In genomic region chr4:32858971-32859370, GRCh38 we compare ENCODE assay signal across 17 cellular contexts.
DNase-seq lines count a peak whose midpoint lies in the region; ATAC-seq, FAIRE-seq and TF ChIP-seq lines count a peak whose summit lies in the region.
"Had no signal": no experiment of that assay in that cellular context is flagged by ENCODE, and none has a peak within 500 bp of the region (broad histone marks: within the 10 kb centered on the region; RNA-seq: fewer than 3 reads in every experiment).

No MANE protein-coding gene starts in this region.

- H3K27me3 ChIP-seq in IMR-90 (ENCODE audit: control insufficient read depth, insufficient read depth, low read length) = no peaks in the 10 kb centered on the region
- H3K27me3 ChIP-seq in astrocyte (ENCODE audit: insufficient read depth, low read length) = no peaks in the 10 kb centered on the region
- H3K27me3 ChIP-seq in kidney epithelial cell (ENCODE audit: control insufficient read depth, insufficient read depth, low read length) = no peaks in the 10 kb centered on the region
- H3K27me3 ChIP-seq in SK-N-SH (ENCODE audit: insufficient read depth) = no peaks in the 10 kb centered on the region
- H3K27me3 ChIP-seq in thyroid gland = no peaks in the 10 kb centered on the region
- H3K27me3 ChIP-seq: ascending aorta, MG63, upper lobe of right lung had no signal

- H3K27me3 Mint-ChIP-seq in astrocyte (ENCODE audit: low read depth, unreplicated experiment) = no peaks in the 10 kb centered on the region
- H3K27me3 Mint-ChIP-seq in activated CD8-positive, alpha-beta memory T cell treated with anti-CD3 and anti-CD28 coated beads, Interleukin-2, amount 10 ng/mL, durations not matched to agents 7 days and 5 days = no peaks in the 10 kb centered on the region
- H3K27me3 Mint-ChIP-seq: naive thymus-derived CD4-positive, alpha-beta T cell had no signal

- H3K4me2 ChIP-seq in IMR-90 (ENCODE audit: low read depth, low read length) (no peak overlapping the region), astrocyte (ENCODE audit: low read length) (peak overlapping the region; percentile 42), SK-N-SH (no peak overlapping the region)

- FAIRE-seq in astrocyte (lab: Jason Lieb, UNC) = no peak
- FAIRE-seq: keratinocyte, TTC549 had no signal

- no peak for TF ChIP-seq EP300 in SK-N-SH (IDR thresholded peaks at IDR 0.05; ENCODE audit: borderline replicate concordance in 1 of 2, low read depth in 1 of 2, low read length in 1 of 2)

- POLR2A ChIA-PET in IMR-90 (lab: Charles Lee; ENCODE audit: unreplicated experiment) = no interaction called here
- POLR2A ChIA-PET in SK-N-SH (lab: Yijun Ruan, JAX) = no interaction called here

- no peak overlapping the region for H3K4ac ChIP-seq in IMR-90 (ENCODE audit: low read depth, low read length)

- no peak overlapping the region for H4K91ac ChIP-seq in IMR-90 (ENCODE audit: insufficient read depth, low read depth, low read length)

- H3K79me2 ChIP-seq in astrocyte (ENCODE audit: insufficient read depth, low read length) (no peaks in the 10 kb centered on the region), SK-N-SH (ENCODE audit: insufficient read depth) (no peaks in the 10 kb centered on the region)

- H4K20me1 ChIP-seq in IMR-90 (ENCODE audit: insufficient read depth, low read length) (no peaks in the 10 kb centered on the region), astrocyte (ENCODE audit: insufficient read depth, low read length) (no peaks in the 10 kb centered on the region), SK-N-SH (ENCODE audit: insufficient read depth) (no peaks in the 10 kb centered on the region)

- no peak overlapping the region for H3K9ac ChIP-seq in IMR-90 (ENCODE audit: low read depth, low read length)
- peak overlapping the region; percentile 31 for H3K9ac ChIP-seq in astrocyte (ENCODE audit: low read length)
- no peak overlapping the region for H3K9ac ChIP-seq in SK-N-SH

- TF ChIP-seq POLR2A in IMR-90 (IDR thresholded peaks at IDR 0.05; ENCODE audit: low read depth, low read length) (no peak), thyroid gland (IDR thresholded peaks at IDR 0.05) (no peak)

- no peak for ATAC-seq in IMR-90 (ENCODE audit: low read depth)
- no peak for ATAC-seq in activated CD8-positive, alpha-beta memory T cell treated with anti-CD3 and anti-CD28 coated beads, Interleukin-2, amount 10 ng/mL, durations not matched to agents 7 days and 5 days
- ATAC-seq: naive thymus-derived CD4-positive, alpha-beta T cell; upper lobe of right lung had no signal

- no peaks in the 10 kb centered on the region for H3K36me3 ChIP-seq in IMR-90 (ENCODE audit: control insufficient read depth, insufficient read depth, low read length)
- no peaks in the 10 kb centered on the region for H3K36me3 ChIP-seq in astrocyte (ENCODE audit: insufficient read depth, low read length)
- H3K36me3 ChIP-seq in kidney epithelial cell (ENCODE audit: control insufficient read depth, insufficient read depth, low read length) = no peaks in the 10 kb centered on the region
- H3K36me3 ChIP-seq in SK-N-SH (replicated peaks in 1 of 2; ENCODE audit: control insufficient read depth in 1 of 2, insufficient read depth in 2 of 2, low read length in 1 of 2) = no peaks in the 10 kb centered on the region
- no peaks in the 10 kb centered on the region for H3K36me3 ChIP-seq in thyroid gland
- H3K36me3 ChIP-seq: ascending aorta, HAP-1, MG63, upper lobe of right lung had no signal

- H3K36me3 Mint-ChIP-seq in astrocyte (ENCODE audit: low read depth, unreplicated experiment) = no peaks in the 10 kb centered on the region
- no peaks in the 10 kb centered on the region for H3K36me3 Mint-ChIP-seq in activated CD8-positive, alpha-beta memory T cell treated with anti-CD3 and anti-CD28 coated beads, Interleukin-2, amount 10 ng/mL, durations not matched to agents 7 days and 5 days
- H3K36me3 Mint-ChIP-seq: naive thymus-derived CD4-positive, alpha-beta T cell had no signal

- in situ Hi-C loops in IMR-90 (cut with MboI; ENCODE audit: low sequenced_read_pairs) = no loop called here

- no peaks in the 10 kb centered on the region for H3K79me1 ChIP-seq in IMR-90 (ENCODE audit: low read depth in 1 of 2, low read length in 2 of 2)

- no peaks in the 10 kb centered on the region for H3K9me3 Mint-ChIP-seq in astrocyte (ENCODE audit: unreplicated experiment)
- no peaks in the 10 kb centered on the region for H3K9me3 Mint-ChIP-seq in activated CD8-positive, alpha-beta memory T cell treated with anti-CD3 and anti-CD28 coated beads, Interleukin-2, amount 10 ng/mL, durations not matched to agents 7 days and 5 days (ENCODE audit: low read depth)

- H2BK120ac ChIP-seq in IMR-90 (ENCODE audit: low read depth, low read length) = no peak overlapping the region

- WGBS in IMR-90 (ENCODE audit: extremely low coverage in 2 of 2, insufficient read length in 1 of 2), 2 experiments = no CpG with 5 or more reads among the region's 2 CpGs
- WGBS in SK-N-SH (ENCODE audit: low lambda C conversion rate) = 5% methylated on average over 2 of the region's 2 CpGs
- 74 to 84% methylated on average over 2 of the region's 2 CpGs for WGBS in thyroid gland, 2 donors

- H2BK15ac ChIP-seq in IMR-90 (ENCODE audit: low read depth, low read length) = no peak overlapping the region

- intact Hi-C loops in IMR-90 (cut with micrococcal nuclease) (no loop called here), thyroid gland (cut with DNase I) (no loop called here)

- dilution Hi-C loops in IMR-90 (cut with HindIII; ENCODE audit: low sequenced_read_pairs, unreplicated experiment) = no loop called here

- no peak overlapping the region for H2AFZ ChIP-seq in IMR-90 (replicated peaks; ENCODE audit: low read length, poor library complexity)
- peak overlapping the region; percentile 15 for H2AFZ ChIP-seq in astrocyte (ENCODE audit: low read depth, low read length)
- H2AFZ ChIP-seq in SK-N-SH (ENCODE audit: low read depth) = no peak overlapping the region

- H3K27ac ChIP-seq in IMR-90 (ENCODE audit: insufficient read depth, low read length) (no peak overlapping the region), astrocyte (ENCODE audit: low read depth, low read length) (peak overlapping the region; percentile 36), SK-N-SH (ENCODE audit: low read depth in 2 of 2, low read length in 1 of 2) (no peak overlapping the region), thyroid gland (no peak overlapping the region)
- H3K27ac ChIP-seq: ascending aorta, upper lobe of right lung had no signal

- DNase-seq in COLO829 (ENCODE audit: low spot score) = peak; percentile 0
- DNase-seq in IMR-90 = peak; percentile 31
- DNase-seq in astrocyte (ENCODE audit: low read depth) = peak; percentile 83
- peak; percentile 71 for DNase-seq in kidney epithelial cell (ENCODE audit: low read depth)
- no peak for DNase-seq in SK-N-SH
- no peak for DNase-seq in thyroid gland
- no peak for DNase-seq in cerebellar nuclear complex (lab: John Stamatoyannopoulos, UW)
- DNase-seq in activated CD8-positive, alpha-beta memory T cell treated with anti-CD3 and anti-CD28 coated beads, Interleukin-2, amount 10 ng/mL, durations not matched to agents 7 days and 5 days = no peak
- DNase-seq: activated CD8-positive, alpha-beta memory T cell treated with anti-CD3 and anti-CD28 coated beads, Interleukin-2, amount 50 U/mL, for 48 hours; erythroblast; MG63; naive thymus-derived CD4-positive, alpha-beta T cell; upper lobe of right lung had no signal

- H3K9me1 ChIP-seq in IMR-90 (ENCODE audit: insufficient read depth, low read length) = no peaks in the 10 kb centered on the region

- BruUV-seq in IMR-90 (replicated peaks; lab: Mats Ljungman, UMichigan) = no TSS peak

- H3K4me1 ChIP-seq in IMR-90 (ENCODE audit: control insufficient read depth, insufficient read depth, low read length) (no peaks in the 10 kb centered on the region), astrocyte (ENCODE audit: insufficient read depth, low read length) (no peaks in the 10 kb centered on the region), SK-N-SH (ENCODE audit: control insufficient read depth in 1 of 2, insufficient read depth in 2 of 2, low read depth in 1 of 2, low read length in 1 of 2) (no peaks in the 10 kb centered on the region), thyroid gland (no peaks in the 10 kb centered on the region)
- H3K4me1 ChIP-seq: ascending aorta, HAP-1, upper lobe of right lung had no signal

- TF ChIP-seq RAD21 in IMR-90 (IDR thresholded peaks at IDR 0.05; ENCODE audit: low read length) (no peak), SK-N-SH (IDR thresholded peaks at IDR 0.05; ENCODE audit: low read length) (no peak)

- H3K9me2 ChIP-seq in SK-N-SH = no peaks in the 10 kb centered on the region

- H3K4me3 Mint-ChIP-seq in astrocyte (ENCODE audit: unreplicated experiment) = no peak overlapping the region
- H3K4me3 Mint-ChIP-seq in activated CD8-positive, alpha-beta memory T cell treated with anti-CD3 and anti-CD28 coated beads, Interleukin-2, amount 10 ng/mL, durations not matched to agents 7 days and 5 days = no peak overlapping the region
- H3K4me3 Mint-ChIP-seq: naive thymus-derived CD4-positive, alpha-beta T cell had no signal

- no peak overlapping the region for H3K4me3 ChIP-seq in IMR-90 (ENCODE audit: insufficient read depth, low read depth, low read length)
- no peak overlapping the region for H3K4me3 ChIP-seq in astrocyte (ENCODE audit: insufficient read depth, low read depth, low read length)
- H3K4me3 ChIP-seq in kidney epithelial cell (ENCODE audit: low read depth, low read length) = no peak overlapping the region
- no peak overlapping the region for H3K4me3 ChIP-seq in SK-N-SH (ENCODE audit: low read depth in 2 of 2, low read length in 1 of 2)
- no peak overlapping the region for H3K4me3 ChIP-seq in thyroid gland (replicated peaks in 1 of 3)
- H3K4me3 ChIP-seq: ascending aorta, HAP-1, MG63, upper lobe of right lung had no signal

- CTCF ChIA-PET in IMR-90 (lab: Yijun Ruan, JAX) = no interaction called here
- CTCF ChIA-PET in SK-N-SH (lab: Yijun Ruan, JAX) = no interaction called here
- CTCF ChIA-PET in activated CD8-positive, alpha-beta memory T cell treated with anti-CD3 and anti-CD28 coated beads, Interleukin-2, amount 10 ng/mL, durations not matched to agents 7 days and 5 days (lab: Charles Lee) = no interaction called here

- H3F3A ChIP-seq in SK-N-SH (replicated peaks; ENCODE audit: insufficient read depth) = no peaks in the 10 kb centered on the region

- peaks cover 2% of the 10 kb centered on the region; the same call in 1 of the 2 replicates for H3K9me3 ChIP-seq in IMR-90 (ENCODE audit: control insufficient read depth, insufficient read depth, low read length)
- no peaks in the 10 kb centered on the region for H3K9me3 ChIP-seq in astrocyte (ENCODE audit: insufficient read depth, low read depth, low read length)
- no peaks in the 10 kb centered on the region for H3K9me3 ChIP-seq in SK-N-SH
- H3K9me3 ChIP-seq in thyroid gland = no peaks in the 10 kb centered on the region
- H3K9me3 ChIP-seq: ascending aorta, HAP-1, MG63, upper lobe of right lung had no signal

- H3K56ac ChIP-seq in IMR-90 (ENCODE audit: extremely low read depth, insufficient read depth, low read length) = no peak overlapping the region

- H3K23ac ChIP-seq in IMR-90 (ENCODE audit: low read depth, low read length) = no peak overlapping the region

- H4K5ac ChIP-seq in IMR-90 (ENCODE audit: low read depth, low read length) = no peak overlapping the region

- peaks cover 3% of the 10 kb centered on the region for H3K4me1 Mint-ChIP-seq in astrocyte (ENCODE audit: low read depth, unreplicated experiment)
- no peaks in the 10 kb centered on the region for H3K4me1 Mint-ChIP-seq in activated CD8-positive, alpha-beta memory T cell treated with anti-CD3 and anti-CD28 coated beads, Interleukin-2, amount 10 ng/mL, durations not matched to agents 7 days and 5 days
- H3K4me1 Mint-ChIP-seq: naive thymus-derived CD4-positive, alpha-beta T cell had no signal

- H2AK9ac ChIP-seq in IMR-90 (replicated peaks; ENCODE audit: low read depth, low read length, poor library complexity) = no peak overlapping the region

- no peak overlapping the region for H2BK20ac ChIP-seq in IMR-90 (ENCODE audit: low read depth, low read length)

- H2BK5ac ChIP-seq in IMR-90 (ENCODE audit: low read depth, low read length, poor library complexity, severe bottlenecking) = no peak overlapping the region

- no peak overlapping the region for H3K14ac ChIP-seq in IMR-90 (replicated peaks; ENCODE audit: low read depth, low read length)

- no peak overlapping the region for H4K8ac ChIP-seq in IMR-90 (ENCODE audit: low read depth in 2 of 2, low read length in 2 of 2)

- H2AK5ac ChIP-seq in IMR-90 (ENCODE audit: low read depth, low read length) = no peak overlapping the region

- peak overlapping the region; percentile 7 for H3K27ac Mint-ChIP-seq in astrocyte (ENCODE audit: unreplicated experiment)
- H3K27ac Mint-ChIP-seq in activated CD8-positive, alpha-beta memory T cell treated with anti-CD3 and anti-CD28 coated beads, Interleukin-2, amount 10 ng/mL, durations not matched to agents 7 days and 5 days = no peak overlapping the region
- H3K27ac Mint-ChIP-seq: naive thymus-derived CD4-positive, alpha-beta T cell had no signal

- H3K18ac ChIP-seq in IMR-90 (ENCODE audit: low read depth, low read length) = no peak overlapping the region

- TF ChIP-seq CTCF in IMR-90 (conservative IDR thresholded peaks at IDR 0.05; ENCODE audit: low read depth, low read length) (no peak), astrocyte (IDR thresholded peaks at IDR 0.05; ENCODE audit: insufficient read depth, low read depth, low read length) (no peak), kidney epithelial cell (IDR thresholded peaks at IDR 0.05; ENCODE audit: insufficient read depth, low read length, poor library complexity, severe bottlenecking) (no peak), SK-N-SH (IDR thresholded peaks at IDR 0.05) (no peak), thyroid gland (IDR thresholded peaks at IDR 0.05) (no peak)

Comparison
In these comparisons a context has a peak if more than half of its experiments do, and no peak if none do; other contexts are left out.
1. DNase-seq: peak in COLO829 (single experiment), IMR-90 (single experiment), astrocyte (single experiment) and kidney epithelial cell (single experiment); none in SK-N-SH (single experiment), thyroid gland (0 of 2), cerebellar nuclear complex (0 of 2) and activated CD8-positive, alpha-beta memory T cell treated with anti-CD3 and anti-CD28 coated beads, Interleukin-2, amount 10 ng/mL, durations not matched to agents 7 days and 5 days (single experiment).